2 cellular contexts compared by ENCODE assay signal in genomic region chr1:31706384-31707058, GRCh38.
TF ChIP-seq lines count a peak whose summit lies in the region.

No MANE protein-coding gene starts in this region.

TF ChIP-seq in GM12891, 5 proteins besides CTCF, POLR2A, EP300 and RAD21:
- no peak for TF ChIP-seq PAX5 (IDR thresholded peaks at IDR 0.05; ENCODE audit: insufficient read depth, low read length, severe bottlenecking)
- no peak for TF ChIP-seq POU2F2 (IDR thresholded peaks at IDR 0.05; ENCODE audit: low read depth, low read length)
- 0 out of 2 replicates have a peak, but pooled peaks have one; percentile 28 for TF ChIP-seq SPI1 (IDR thresholded peaks at IDR 0.05; ENCODE audit: low read depth, low read length)
- TF ChIP-seq TAF1 (IDR thresholded peaks at IDR 0.05; ENCODE audit: low read depth, low read length): no peak
- no peak for TF ChIP-seq POLR2AphosphoS5 (IDR thresholded peaks at IDR 0.05; ENCODE audit: low read depth, low read length)
TF ChIP-seq in GM12891: peak in this region for 1.

TF ChIP-seq in K562, 482 proteins besides CTCF, POLR2A, EP300 and RAD21:
- TF ChIP-seq MEIS2 (IDR thresholded peaks at IDR 0.05; ENCODE audit: partially characterized antibody) (peak; percentile 37), BRD4 (IDR thresholded peaks at IDR 0.05) (no peak), RBM25 (IDR thresholded peaks at IDR 0.05; ENCODE audit: low read depth, low read length, severe bottlenecking) (no peak), PBX2 (CRISPR knock-in tag; IDR thresholded peaks at IDR 0.05; ENCODE audit: low read depth) (no peak), PBX2 (tag; conservative IDR thresholded peaks at IDR 0.05; ENCODE audit: low read depth) (peak; percentile 27; the same call in 1 of the 2 replicates), RBM17 (IDR thresholded peaks at IDR 0.05; ENCODE audit: borderline replicate concordance, low read depth, low read length) (no peak)
